In the genomic region with DNA sequence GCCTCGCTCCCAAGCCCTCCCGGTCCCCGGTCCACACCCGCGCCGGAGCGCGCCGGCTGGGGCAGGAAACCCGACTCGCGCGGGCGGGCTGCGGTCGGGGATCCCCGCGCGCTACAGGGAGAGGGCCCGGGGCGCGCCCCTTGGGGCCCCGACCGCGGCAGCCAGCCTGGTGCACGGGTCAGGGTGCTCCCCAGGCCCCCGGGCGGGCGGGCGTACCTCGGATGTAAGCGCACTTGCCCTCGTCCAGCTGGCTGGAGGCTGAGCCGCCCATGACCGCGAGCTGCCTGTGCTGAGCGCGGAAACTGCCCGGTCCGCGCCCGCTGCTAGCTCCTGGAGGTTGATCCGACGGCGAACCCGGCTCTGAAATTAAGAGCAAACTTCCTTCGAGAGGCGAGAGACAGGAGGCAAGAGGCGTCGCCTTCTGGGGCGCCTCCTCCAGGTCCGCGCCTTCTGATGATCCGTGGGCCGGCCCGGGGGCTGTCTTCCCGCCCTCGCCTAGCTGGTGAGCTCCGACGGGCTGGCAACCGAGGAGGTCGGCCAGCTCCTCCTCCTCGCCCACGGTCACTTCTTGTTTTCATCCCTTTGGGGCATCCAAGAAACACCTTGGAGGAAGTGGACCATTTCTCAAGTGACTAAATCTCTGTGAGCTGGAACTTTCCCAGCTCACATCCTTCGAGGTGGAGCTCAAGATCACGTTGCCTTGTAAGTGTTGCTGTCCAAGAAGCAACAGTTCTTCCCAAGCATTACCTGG, we compare ENCODE assay signal across 8 cellular contexts. TPM values are rescaled to one million over a fixed set of nuclear protein-coding genes. Genes with fewer than 3 reads are reported as not detected.
DNase-seq lines count a peak whose midpoint lies in the region; ATAC-seq and TF ChIP-seq lines count a peak whose summit lies in the region.

A gene with protein sequence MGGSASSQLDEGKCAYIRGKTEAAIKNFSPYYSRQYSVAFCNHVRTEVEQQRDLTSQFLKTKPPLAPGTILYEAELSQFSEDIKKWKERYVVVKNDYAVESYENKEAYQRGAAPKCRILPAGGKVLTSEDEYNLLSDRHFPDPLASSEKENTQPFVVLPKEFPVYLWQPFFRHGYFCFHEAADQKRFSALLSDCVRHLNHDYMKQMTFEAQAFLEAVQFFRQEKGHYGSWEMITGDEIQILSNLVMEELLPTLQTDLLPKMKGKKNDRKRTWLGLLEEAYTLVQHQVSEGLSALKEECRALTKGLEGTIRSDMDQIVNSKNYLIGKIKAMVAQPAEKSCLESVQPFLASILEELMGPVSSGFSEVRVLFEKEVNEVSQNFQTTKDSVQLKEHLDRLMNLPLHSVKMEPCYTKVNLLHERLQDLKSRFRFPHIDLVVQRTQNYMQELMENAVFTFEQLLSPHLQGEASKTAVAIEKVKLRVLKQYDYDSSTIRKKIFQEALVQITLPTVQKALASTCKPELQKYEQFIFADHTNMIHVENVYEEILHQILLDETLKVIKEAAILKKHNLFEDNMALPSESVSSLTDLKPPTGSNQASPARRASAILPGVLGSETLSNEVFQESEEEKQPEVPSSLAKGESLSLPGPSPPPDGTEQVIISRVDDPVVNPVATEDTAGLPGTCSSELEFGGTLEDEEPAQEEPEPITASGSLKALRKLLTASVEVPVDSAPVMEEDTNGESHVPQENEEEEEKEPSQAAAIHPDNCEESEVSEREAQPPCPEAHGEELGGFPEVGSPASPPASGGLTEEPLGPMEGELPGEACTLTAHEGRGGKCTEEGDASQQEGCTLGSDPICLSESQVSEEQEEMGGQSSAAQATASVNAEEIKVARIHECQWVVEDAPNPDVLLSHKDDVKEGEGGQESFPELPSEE (minus strand): TSS at position 423 of the 751 bp plus-strand sequence. CDS start 152 bp downstream, at position 271.

- CTCF ChIA-PET in HEK293T (lab: Yijun Ruan, JAX) (interaction anchor here (1.4 kb wide), 1 partner anchor 196 kb away, joined by 6 read pairs; no protein-coding TSS in a partner anchor), activated B cell treated with CpG ODN at 0.5 μM for 24 hours (lab: Charles Lee) (interaction anchor here (1.0 to 2.3 kb wide), 4 partner anchors 8 to 1401 kb away, joined by 3 to 21 read pairs (median 4); a partner anchor contains a TSS)

- H3K9me3 Mint-ChIP-seq in activated B cell treated with CpG ODN at 0.5 μM for 24 hours, result no peaks in the 10 kb centered on the region

- peak within 1 kb of the TSS; percentile 91 for H3K27ac Mint-ChIP-seq in activated B cell treated with CpG ODN at 0.5 μM for 24 hours

- H3K4me1 ChIP-seq in right lobe of liver, result no peaks in the 10 kb centered on the region

- ATAC-seq in activated B cell treated with CpG ODN at 0.5 μM for 24 hours (ENCODE audit: low read depth) (peak; percentile 73), right lobe of liver (peak; percentile 46 to 68 (median 63))

- H3K36me3 Mint-ChIP-seq in activated B cell treated with CpG ODN at 0.5 μM for 24 hours (ENCODE audit: low read depth), result peaks cover 3% of the 10 kb centered on the region

- H3K4me3 ChIP-seq in coronary artery, result peak within 1 kb of the TSS; percentile 96
- peak within 1 kb of the TSS; percentile 38 to 54 (median 45) for H3K4me3 ChIP-seq in right lobe of liver

- no peak for TF ChIP-seq POLR2A in right lobe of liver (IDR thresholded peaks at IDR 0.05)

- DNase-seq in NCI-H1092 treated with DMSO at 0.1 percent for 48 hours (lab: John Stamatoyannopoulos, UW) (peak; percentile 57), NCI-H1092 (lab: John Stamatoyannopoulos, UW) (no peak), HEK293T (ENCODE audit: extremely low spot score) (peak; percentile 42), MV-4-11 (lab: John Stamatoyannopoulos, UW) (peak; percentile 19), activated B cell treated with CpG ODN at 0.5 μM for 24 hours (no peak), coronary artery (ENCODE audit: low spot score) (peak; percentile 91), right lobe of liver (peak; percentile 53 to 70 (median 54))
- peak; percentile 22 to 47 (median 23) for DNase-seq in stimulated activated CD4-positive, alpha-beta T cell treated with anti-CD3 and anti-CD28 coated beads, TNF-alpha, amount 100 ng/mL, for 1 hour (ENCODE audit: low read depth in 3 of 3, low spot score in 1 of 3)

- POLR2A ChIA-PET in HEK293T (lab: Yijun Ruan, JAX), result interaction anchor here (1.3 to 2.8 kb wide), 3 partner anchors 16 to 31 kb away, joined by 3 to 7 read pairs (median 4); no protein-coding TSS in a partner anchor
- POLR2A ChIA-PET in activated B cell treated with CpG ODN at 0.5 μM for 24 hours (lab: Charles Lee), result interaction anchor here (0.6 to 3.0 kb wide), 10 partner anchors 8 to 1401 kb away, joined by 3 to 12 read pairs (median 5); a partner anchor contains a TSS

- no peaks in the 10 kb centered on the region for H3K9me3 ChIP-seq in right lobe of liver

- no peaks in the 10 kb centered on the region for H3K27me3 ChIP-seq in right lobe of liver

- peaks cover 2% of the 10 kb centered on the region for H3K27me3 Mint-ChIP-seq in activated B cell treated with CpG ODN at 0.5 μM for 24 hours

- H3K36me3 ChIP-seq in right lobe of liver, result no peaks in the 10 kb centered on the region

- intact Hi-C loops in activated B cell treated with CpG ODN at 0.5 μM for 24 hours (cut with micrococcal nuclease) (loop anchor here (1.0 to 5.0 kb wide), 4 partner anchors 8 to 220 kb away; a partner anchor contains a TSS), right lobe of liver (cut with DNase I) (no loop called here)

- peak within 1 kb of the TSS; percentile 93 for H3K4me3 Mint-ChIP-seq in activated B cell treated with CpG ODN at 0.5 μM for 24 hours

- peak within 1 kb of the TSS; percentile 98 for H3K27ac ChIP-seq in coronary artery
- peak within 1 kb of the TSS in 2 of 3 donors; percentile 30 to 55 for H3K27ac ChIP-seq in right lobe of liver

- peaks cover 53% of the 10 kb centered on the region for H3K4me1 Mint-ChIP-seq in activated B cell treated with CpG ODN at 0.5 μM for 24 hours

- WGBS in right lobe of liver (ENCODE audit: insufficient coverage, low coverage, low lambda C conversion rate, missing lambda C conversion rate), result 4% methylated on average over 6 of the region's 66 CpGs

- TF ChIP-seq CTCF in activated B cell treated with CpG ODN at 0.5 μM for 24 hours (IDR thresholded peaks at IDR 0.05) (no peak), coronary artery (IDR thresholded peaks at IDR 0.05) (no peak), right lobe of liver (IDR thresholded peaks at IDR 0.05) (no peak)

TF ChIP-seq in HEK293T, 16 proteins besides CTCF, POLR2A, EP300 and RAD21:
- TF ChIP-seq L3MBTL2 (conservative IDR thresholded peaks at IDR 0.05), result peak; percentile 17
- no peak for TF ChIP-seq HDGF (IDR thresholded peaks at IDR 0.05; ENCODE audit: borderline replicate concordance)

RNA-seq across cellular contexts. Expression of the gene that starts here (rescaled TPM):
- total RNA-seq in activated B cell treated with CpG ODN at 0.5 μM for 24 hours, result 23.0 and 25.4 TPM in 2 replicates
- total RNA-seq in right lobe of liver, result 1 to 10 TPM in 5 of 6 experiments, under 1 TPM in 1; 0.68 to 4.6 (median 1.9) TPM

Comparison
In these comparisons a context has a peak if more than half of its experiments do, and no peak if none do; other contexts are left out.
1. DNase-seq: peak in NCI-H1092 treated with DMSO at 0.1 percent for 48 hours (single experiment), HEK293T (single experiment), MV-4-11 (single experiment), coronary artery (single experiment), right lobe of liver (3 of 3) and stimulated activated CD4-positive, alpha-beta T cell treated with anti-CD3 and anti-CD28 coated beads, TNF-alpha, amount 100 ng/mL, for 1 hour (3 of 3); none in NCI-H1092 (single experiment) and activated B cell treated with CpG ODN at 0.5 μM for 24 hours (single experiment).